ENCODE assay signal across 8 cellular contexts in genomic region chr10:102230861-102231356, GRCh38. TPM values are rescaled to one million over a fixed set of nuclear protein-coding genes. Genes with fewer than 3 reads are reported as not detected.
DNase-seq lines count a peak whose midpoint lies in the region; ATAC-seq lines count a peak whose summit lies in the region.

No MANE protein-coding gene starts in this region.

- peak overlapping the region; percentile 89 for H3K4me3 Mint-ChIP-seq in activated T-cell treated with anti-CD3 and anti-CD28 coated beads, Interleukin-2, amount 50 U/mL, for 72 hours

- DNase-seq in DMS153 (lab: John Stamatoyannopoulos, UW) (peak; percentile 20), NCI-H1105 (lab: John Stamatoyannopoulos, UW) (peak; percentile 18), Right ventricle myocardium inferior (ENCODE audit: missing footprints) (peak; percentile 81), posterior vena cava (ENCODE audit: low spot score) (peak; percentile 84), NCI-H526 treated with DMSO at 0.1 percent for 48 hours (lab: John Stamatoyannopoulos, UW) (no peak)
- DNase-seq in activated T-cell treated with anti-CD3 and anti-CD28 coated beads, Interleukin-2, amount 50 U/mL, for 72 hours: peak; percentile 70 to 73

- peaks cover 23% of the 10 kb centered on the region for H3K4me1 Mint-ChIP-seq in activated T-cell treated with anti-CD3 and anti-CD28 coated beads, Interleukin-2, amount 50 U/mL, for 72 hours (ENCODE audit: low read depth)

- no peaks in the 10 kb centered on the region for H3K9me3 Mint-ChIP-seq in activated T-cell treated with anti-CD3 and anti-CD28 coated beads, Interleukin-2, amount 50 U/mL, for 72 hours

- no peaks in the 10 kb centered on the region for H3K36me3 Mint-ChIP-seq in activated T-cell treated with anti-CD3 and anti-CD28 coated beads, Interleukin-2, amount 50 U/mL, for 72 hours (ENCODE audit: insufficient read depth in 2 of 2)

- ATAC-seq in activated T-cell treated with anti-CD3 and anti-CD28 coated beads, Interleukin-2, amount 50 U/mL, for 72 hours (replicated peaks in 1 of 2): peak; percentile 19 to 34
- ATAC-seq in Right ventricle myocardium inferior (no peak), GM21526 (IDR thresholded peaks at IDR 0.05; ENCODE audit: low FRiP score, unreplicated experiment) (no peak), GM18861 (IDR thresholded peaks at IDR 0.05; ENCODE audit: unreplicated experiment) (no peak)

- intact Hi-C loops in Right ventricle myocardium inferior (cut with DNase I): loop anchor here (1.0 kb wide), 1 partner anchor 116 kb away; no protein-coding TSS in a partner anchor
- intact Hi-C loops in posterior vena cava (cut with DNase I): loop anchor here (2.0 to 5.0 kb wide), 2 partner anchors 121 to 122 kb away; no protein-coding TSS in a partner anchor

- H3K27ac Mint-ChIP-seq in activated T-cell treated with anti-CD3 and anti-CD28 coated beads, Interleukin-2, amount 50 U/mL, for 72 hours: no peak overlapping the region

- H3K27me3 Mint-ChIP-seq in activated T-cell treated with anti-CD3 and anti-CD28 coated beads, Interleukin-2, amount 50 U/mL, for 72 hours (ENCODE audit: low read depth): peaks cover 54% of the 10 kb centered on the region

RNA-seq across cellular contexts. Expression of gene ELOVL3, which starts 4.8 kb away (rescaled TPM):
- under 1 TPM in 1 of 2 donors, not detected in 1; 0.24 TPM for total RNA-seq in activated T-cell treated with anti-CD3 and anti-CD28 coated beads, Interleukin-2, amount 50 U/mL, for 72 hours
- total RNA-seq in Right ventricle myocardium inferior (not detected), posterior vena cava (under 1 TPM in 1 of 2 donors, not detected in 1; 0.29 TPM)

RNA-seq across cellular contexts. Expression of gene PITX3, which starts 10.4 kb away (rescaled TPM):
- under 1 TPM; 0.24 to 0.28 TPM for total RNA-seq in activated T-cell treated with anti-CD3 and anti-CD28 coated beads, Interleukin-2, amount 50 U/mL, for 72 hours
- total RNA-seq in Right ventricle myocardium inferior (1.8 TPM), posterior vena cava (not detected)

RNA-seq across cellular contexts. Expression of gene GBF1, which starts 14.4 kb away (rescaled TPM):
- total RNA-seq in activated T-cell treated with anti-CD3 and anti-CD28 coated beads, Interleukin-2, amount 50 U/mL, for 72 hours: 10 to 100 TPM; 44.2 to 47.6 TPM
- total RNA-seq in Right ventricle myocardium inferior (44.0 TPM), posterior vena cava (10 to 100 TPM; 32.6 to 34.7 TPM)

Comparison
In these comparisons a context has a peak if more than half of its experiments do, and no peak if none do; other contexts are left out.
1. ATAC-seq: peak in activated T-cell treated with anti-CD3 and anti-CD28 coated beads, Interleukin-2, amount 50 U/mL, for 72 hours (2 of 2); none in Right ventricle myocardium inferior (single experiment), GM21526 (single experiment) and GM18861 (single experiment).